31 cellular contexts compared by ENCODE assay signal in genomic region chr13:68628994-68629393, GRCh38.
"Had no signal": no experiment of that assay in that cellular context is flagged by ENCODE, and none has a peak within 500 bp of the region (broad histone marks: within the 10 kb centered on the region; RNA-seq: fewer than 3 reads in every experiment).

No MANE protein-coding gene starts in this region.

- H3K27ac Mint-ChIP-seq: natural killer cell; nephron; neural progenitor cell; progenitor cell of endocrine pancreas; stimulated activated memory B cell treated with anti-CD40 and anti-IgM and Interleukin-4, amounts not matched to agents 10 μg/mL and 1 μg/mL and 100 μg/mL, for 72 hours; stimulated activated naive CD8-positive, alpha-beta T cell treated with anti-CD3 and anti-CD28 coated beads, Interleukin-15, amount 100 ng/mL, for 72 hours; type B pancreatic cell had no signal

- H3K27me3 Mint-ChIP-seq: progenitor cell of endocrine pancreas; stimulated activated memory B cell treated with anti-CD40 and anti-IgM and Interleukin-4, amounts not matched to agents 10 μg/mL and 1 μg/mL and 100 μg/mL, for 72 hours; stimulated activated naive CD8-positive, alpha-beta T cell treated with anti-CD3 and anti-CD28 coated beads, Interleukin-15, amount 100 ng/mL, for 72 hours; type B pancreatic cell had no signal

- H3K27me3 ChIP-seq: neural progenitor cell, ovary, spleen, suprapubic skin, testis, tibial artery, transverse colon, upper lobe of right lung, uterus had no signal

- H3K36me3 Mint-ChIP-seq: neural progenitor cell; stimulated activated memory B cell treated with anti-CD40 and anti-IgM and Interleukin-4, amounts not matched to agents 10 μg/mL and 1 μg/mL and 100 μg/mL, for 72 hours; type B pancreatic cell had no signal

- DNase-seq: natural killer cell; occipital lobe; ovary; posterior cingulate gyrus; psoas muscle; right cardiac atrium; spleen; stimulated activated CD4-positive, alpha-beta T cell treated with anti-CD3 and anti-CD28 coated beads, Interleukin-12 subunit alpha, Interleukin-12 subunit beta, amount 100 ng/mL, for 4 hours; stimulated activated CD4-positive, alpha-beta T cell treated with anti-CD3 and anti-CD28 coated beads, Interleukin-1b, Interleukin-23, amount 100 ng/mL, for 48 hours; stimulated activated CD4-positive, alpha-beta T cell treated with anti-CD3 and anti-CD28 coated beads, Interleukin-4, amount 100 ng/mL, for 1 hour; stimulated activated CD4-positive, alpha-beta T cell treated with anti-CD3 and anti-CD28 coated beads, Interleukin-4, amount 100 ng/mL, for 4 hours; stimulated activated CD8-positive, alpha-beta memory T cell treated with anti-CD3 and anti-CD28 coated beads, Interleukin-4, amount 100 ng/mL, for 48 hours; stimulated activated naive CD4-positive, alpha-beta T cell; stimulated activated naive CD8-positive, alpha-beta T cell treated with anti-CD3 and anti-CD28 coated beads, Interleukin-15, amount 100 ng/mL, for 72 hours; stimulated activated naive CD8-positive, alpha-beta T cell treated with anti-CD3 and anti-CD28 coated beads, Interleukin-15, Interleukin-2, amounts not matched to agents 100 U/mL and 50 U/mL, for 24 hours; substantia nigra; testis; tibial artery; transverse colon; upper lobe of right lung; uterus had no signal

- ATAC-seq: natural killer cell; psoas muscle; right cardiac atrium; sciatic nerve; stimulated activated memory B cell treated with anti-CD40 and anti-IgM and Interleukin-4, amounts not matched to agents 10 μg/mL and 1 μg/mL and 100 μg/mL, for 72 hours; stimulated activated naive CD8-positive, alpha-beta T cell treated with anti-CD3 and anti-CD28 coated beads, Interleukin-15, amount 100 ng/mL, for 72 hours; stimulated activated naive CD8-positive, alpha-beta T cell treated with anti-CD3 and anti-CD28 coated beads, Interleukin-15, Interleukin-2, amounts not matched to agents 100 U/mL and 50 U/mL, for 24 hours; upper lobe of right lung had no signal

- H3K9me3 Mint-ChIP-seq: nephron; neural progenitor cell; stimulated activated memory B cell treated with anti-CD40 and anti-IgM and Interleukin-4, amounts not matched to agents 10 μg/mL and 1 μg/mL and 100 μg/mL, for 72 hours; type B pancreatic cell had no signal

- H3K27ac ChIP-seq: neural progenitor cell, ovary, parathyroid adenoma, psoas muscle, skin epidermis, spleen, suprapubic skin, testis, tibial artery, transverse colon, upper lobe of right lung, uterus had no signal

- H3K4me1 ChIP-seq: neural progenitor cell, parathyroid adenoma, psoas muscle, spleen, suprapubic skin, testis, tibial artery, transverse colon, upper lobe of right lung, uterus had no signal

- H3K4me1 Mint-ChIP-seq: natural killer cell; nephron; neural progenitor cell; stimulated activated naive CD8-positive, alpha-beta T cell treated with anti-CD3 and anti-CD28 coated beads, Interleukin-15, amount 100 ng/mL, for 72 hours had no signal

- H3K9ac ChIP-seq: neural progenitor cell, parathyroid adenoma had no signal

- H3K36me3 ChIP-seq: neural progenitor cell, ovary, spleen, suprapubic skin, tibial artery, transverse colon, upper lobe of right lung, uterus had no signal

- H3K9me3 ChIP-seq: ovary, psoas muscle, suprapubic skin, testis, tibial artery, transverse colon, upper lobe of right lung, uterus had no signal

- H3K4me2 ChIP-seq: neural progenitor cell, smooth muscle cell had no signal

- H2AFZ ChIP-seq: neural progenitor cell, parathyroid adenoma had no signal

- H3K4me3 Mint-ChIP-seq: natural killer cell; nephron; neural progenitor cell; stimulated activated memory B cell treated with anti-CD40 and anti-IgM and Interleukin-4, amounts not matched to agents 10 μg/mL and 1 μg/mL and 100 μg/mL, for 72 hours; stimulated activated naive CD8-positive, alpha-beta T cell treated with anti-CD3 and anti-CD28 coated beads, Interleukin-15, amount 100 ng/mL, for 72 hours; type B pancreatic cell had no signal

- H3K4me3 ChIP-seq: neural progenitor cell, ovary, psoas muscle, skin epidermis, smooth muscle cell, spleen, suprapubic skin, testis, tibial artery, transverse colon, upper lobe of right lung, uterus had no signal

- H3K79me2 ChIP-seq: parathyroid adenoma had no signal
